Comparison of ENCODE assay signal across 24 cellular contexts in genomic region chr16:6667393-6667792, GRCh38.
"Had no signal": no experiment of that assay in that cellular context is flagged by ENCODE, and none has a peak within 500 bp of the region (broad histone marks: within the 10 kb centered on the region; RNA-seq: fewer than 3 reads in every experiment).

No MANE protein-coding gene starts in this region.

- H3K9me3 Mint-ChIP-seq: stimulated activated naive CD8-positive, alpha-beta T cell treated with anti-CD3 and anti-CD28 coated beads, Interleukin-15, amount 100 ng/mL, for 72 hours; stimulated activated naive CD8-positive, alpha-beta T cell treated with anti-CD3 and anti-CD28 coated beads, Interleukin-15, Interleukin-2, amounts not matched to agents 100 ng/mL and 50 ng/mL, for 24 hours; type B pancreatic cell had no signal

- H3K27ac Mint-ChIP-seq: stimulated activated effector memory CD8-positive, alpha-beta T cell treated with anti-CD3 and anti-CD28 coated beads, Interleukin-12 subunit alpha, Interleukin-12 subunit beta, amount 100 ng/mL, for 72 hours; stimulated activated memory B cell treated with anti-CD40 and anti-IgM and Interleukin-4, amounts not matched to agents 10 μg/mL and 1 μg/mL and 100 μg/mL, for 72 hours; stimulated activated naive B cell treated with anti-CD40 and anti-IgM and Interleukin-4, amounts not matched to agents 10 μg/mL and 1 μg/mL and 100 μg/mL, for 72 hours; stimulated activated naive CD8-positive, alpha-beta T cell treated with anti-CD3 and anti-CD28 coated beads, Interleukin-15, amount 100 ng/mL, for 72 hours; stimulated activated naive CD8-positive, alpha-beta T cell treated with anti-CD3 and anti-CD28 coated beads, Interleukin-15, Interleukin-2, amounts not matched to agents 100 ng/mL and 50 ng/mL, for 24 hours; type B pancreatic cell had no signal

- DNase-seq: stimulated activated CD4-positive, alpha-beta T cell treated with anti-CD3 and anti-CD28 coated beads, Interleukin-2, amount 100 ng/mL, for 48 hours; stimulated activated CD4-positive, alpha-beta T cell treated with anti-CD3 and anti-CD28 coated beads, Interleukin-4, amount 100 ng/mL, for 1 hour; stimulated activated CD4-positive, alpha-beta T cell treated with anti-CD3 and anti-CD28 coated beads, Interleukin-4, amount 100 ng/mL, for 24 hours; stimulated activated CD4-positive, alpha-beta T cell treated with anti-CD3 and anti-CD28 coated beads, Interleukin-4, amount 100 ng/mL, for 4 hours; stimulated activated CD8-positive, alpha-beta memory T cell treated with anti-CD3 and anti-CD28 coated beads, Interleukin-4, amount 100 ng/mL, for 48 hours; stimulated activated naive B cell treated with anti-CD40 and anti-IgM and Interleukin-4, amounts not matched to agents 10 μg/mL and 1 μg/mL and 100 μg/mL, for 72 hours; stimulated activated naive CD4-positive, alpha-beta T cell; stimulated activated naive CD4-positive, alpha-beta T cell treated with Interleukin-2 at 50 U/mL for 16 hours; stimulated activated naive CD8-positive, alpha-beta T cell treated with anti-CD3 and anti-CD28 coated beads, Interleukin-15, amount 100 ng/mL, for 72 hours; stimulated activated naive CD8-positive, alpha-beta T cell treated with anti-CD3 and anti-CD28 coated beads, Interleukin-15, Interleukin-2, amounts not matched to agents 100 U/mL and 50 U/mL, for 24 hours; stomach; substantia nigra; testis; thyroid gland; tibial artery; transverse colon; trophoblast cell; upper lobe of left lung; upper lobe of right lung; uterus had no signal

- H3K36me3 Mint-ChIP-seq: stimulated activated effector memory CD8-positive, alpha-beta T cell treated with anti-CD3 and anti-CD28 coated beads, Interleukin-12 subunit alpha, Interleukin-12 subunit beta, amount 100 ng/mL, for 72 hours; stimulated activated memory B cell treated with anti-CD40 and anti-IgM and Interleukin-4, amounts not matched to agents 10 μg/mL and 1 μg/mL and 100 μg/mL, for 72 hours; stimulated activated naive B cell treated with anti-CD40 and anti-IgM and Interleukin-4, amounts not matched to agents 10 μg/mL and 1 μg/mL and 100 μg/mL, for 72 hours; type B pancreatic cell had no signal

- H3K4me3 Mint-ChIP-seq: stimulated activated effector memory CD8-positive, alpha-beta T cell treated with anti-CD3 and anti-CD28 coated beads, Interleukin-12 subunit alpha, Interleukin-12 subunit beta, amount 100 ng/mL, for 72 hours; stimulated activated memory B cell treated with anti-CD40 and anti-IgM and Interleukin-4, amounts not matched to agents 10 μg/mL and 1 μg/mL and 100 μg/mL, for 72 hours; stimulated activated naive B cell treated with anti-CD40 and anti-IgM and Interleukin-4, amounts not matched to agents 10 μg/mL and 1 μg/mL and 100 μg/mL, for 72 hours; stimulated activated naive CD8-positive, alpha-beta T cell treated with anti-CD3 and anti-CD28 coated beads, Interleukin-15, amount 100 ng/mL, for 72 hours; stimulated activated naive CD8-positive, alpha-beta T cell treated with anti-CD3 and anti-CD28 coated beads, Interleukin-15, Interleukin-2, amounts not matched to agents 100 ng/mL and 50 ng/mL, for 24 hours; type B pancreatic cell had no signal

- H3K4me1 Mint-ChIP-seq: stimulated activated effector memory CD8-positive, alpha-beta T cell treated with anti-CD3 and anti-CD28 coated beads, Interleukin-12 subunit alpha, Interleukin-12 subunit beta, amount 100 ng/mL, for 72 hours; stimulated activated memory B cell treated with anti-CD40 and anti-IgM and Interleukin-4, amounts not matched to agents 10 μg/mL and 1 μg/mL and 100 μg/mL, for 72 hours; stimulated activated naive B cell treated with anti-CD40 and anti-IgM and Interleukin-4, amounts not matched to agents 10 μg/mL and 1 μg/mL and 100 μg/mL, for 72 hours; stimulated activated naive CD8-positive, alpha-beta T cell treated with anti-CD3 and anti-CD28 coated beads, Interleukin-15, amount 100 ng/mL, for 72 hours had no signal

- H3K27me3 Mint-ChIP-seq: stimulated activated memory B cell treated with anti-CD40 and anti-IgM and Interleukin-4, amounts not matched to agents 10 μg/mL and 1 μg/mL and 100 μg/mL, for 72 hours; stimulated activated naive CD8-positive, alpha-beta T cell treated with anti-CD3 and anti-CD28 coated beads, Interleukin-15, amount 100 ng/mL, for 72 hours; stimulated activated naive CD8-positive, alpha-beta T cell treated with anti-CD3 and anti-CD28 coated beads, Interleukin-15, Interleukin-2, amounts not matched to agents 100 ng/mL and 50 ng/mL, for 24 hours had no signal
